In the genomic region with DNA sequence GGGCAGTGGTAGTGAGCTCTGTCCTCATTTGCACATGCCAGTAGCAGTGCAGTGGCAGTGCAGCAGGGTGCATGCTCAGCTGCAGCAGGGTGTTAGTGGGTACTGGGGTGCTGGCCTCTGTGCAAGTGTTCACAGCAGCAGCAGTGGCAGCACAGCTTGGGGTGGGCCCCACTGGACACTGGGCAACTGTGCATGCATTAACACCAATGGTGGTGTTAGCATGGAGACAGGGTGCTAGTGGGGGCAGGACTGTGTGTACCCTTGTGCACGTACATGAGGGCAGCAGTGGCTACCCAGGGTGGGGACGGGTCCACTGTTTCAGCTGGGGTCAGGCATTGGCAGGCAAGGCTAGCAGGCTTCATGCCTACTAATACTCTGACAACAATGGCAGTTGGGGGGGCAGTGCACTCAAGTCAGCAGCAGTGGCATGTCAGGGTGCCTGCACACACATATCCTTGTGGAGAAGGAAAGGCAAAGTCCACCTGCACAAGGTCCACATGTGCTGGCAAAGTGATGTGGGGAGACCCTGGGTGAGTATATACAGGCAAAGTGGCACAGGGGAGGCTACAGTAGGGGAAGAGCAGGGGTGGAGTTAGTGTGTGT, we compare ENCODE assay signal across 1 cellular context.
TF ChIP-seq lines count a peak whose summit lies in the region.

No MANE protein-coding gene starts in this region.

TF ChIP-seq in WTC11, 78 proteins besides CTCF, POLR2A, EP300 and RAD21 (continued from another document):
- TF ChIP-seq, protein P1, sequence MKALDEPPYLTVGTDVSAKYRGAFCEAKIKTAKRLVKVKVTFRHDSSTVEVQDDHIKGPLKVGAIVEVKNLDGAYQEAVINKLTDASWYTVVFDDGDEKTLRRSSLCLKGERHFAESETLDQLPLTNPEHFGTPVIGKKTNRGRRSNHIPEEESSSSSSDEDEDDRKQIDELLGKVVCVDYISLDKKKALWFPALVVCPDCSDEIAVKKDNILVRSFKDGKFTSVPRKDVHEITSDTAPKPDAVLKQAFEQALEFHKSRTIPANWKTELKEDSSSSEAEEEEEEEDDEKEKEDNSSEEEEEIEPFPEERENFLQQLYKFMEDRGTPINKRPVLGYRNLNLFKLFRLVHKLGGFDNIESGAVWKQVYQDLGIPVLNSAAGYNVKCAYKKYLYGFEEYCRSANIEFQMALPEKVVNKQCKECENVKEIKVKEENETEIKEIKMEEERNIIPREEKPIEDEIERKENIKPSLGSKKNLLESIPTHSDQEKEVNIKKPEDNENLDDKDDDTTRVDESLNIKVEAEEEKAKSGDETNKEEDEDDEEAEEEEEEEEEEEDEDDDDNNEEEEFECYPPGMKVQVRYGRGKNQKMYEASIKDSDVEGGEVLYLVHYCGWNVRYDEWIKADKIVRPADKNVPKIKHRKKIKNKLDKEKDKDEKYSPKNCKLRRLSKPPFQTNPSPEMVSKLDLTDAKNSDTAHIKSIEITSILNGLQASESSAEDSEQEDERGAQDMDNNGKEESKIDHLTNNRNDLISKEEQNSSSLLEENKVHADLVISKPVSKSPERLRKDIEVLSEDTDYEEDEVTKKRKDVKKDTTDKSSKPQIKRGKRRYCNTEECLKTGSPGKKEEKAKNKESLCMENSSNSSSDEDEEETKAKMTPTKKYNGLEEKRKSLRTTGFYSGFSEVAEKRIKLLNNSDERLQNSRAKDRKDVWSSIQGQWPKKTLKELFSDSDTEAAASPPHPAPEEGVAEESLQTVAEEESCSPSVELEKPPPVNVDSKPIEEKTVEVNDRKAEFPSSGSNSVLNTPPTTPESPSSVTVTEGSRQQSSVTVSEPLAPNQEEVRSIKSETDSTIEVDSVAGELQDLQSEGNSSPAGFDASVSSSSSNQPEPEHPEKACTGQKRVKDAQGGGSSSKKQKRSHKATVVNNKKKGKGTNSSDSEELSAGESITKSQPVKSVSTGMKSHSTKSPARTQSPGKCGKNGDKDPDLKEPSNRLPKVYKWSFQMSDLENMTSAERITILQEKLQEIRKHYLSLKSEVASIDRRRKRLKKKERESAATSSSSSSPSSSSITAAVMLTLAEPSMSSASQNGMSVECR (CRISPR knock-in tag; IDR thresholded peaks at IDR 0.05; ENCODE audit: borderline replicate concordance), result no peak
- TF ChIP-seq, protein P2, sequence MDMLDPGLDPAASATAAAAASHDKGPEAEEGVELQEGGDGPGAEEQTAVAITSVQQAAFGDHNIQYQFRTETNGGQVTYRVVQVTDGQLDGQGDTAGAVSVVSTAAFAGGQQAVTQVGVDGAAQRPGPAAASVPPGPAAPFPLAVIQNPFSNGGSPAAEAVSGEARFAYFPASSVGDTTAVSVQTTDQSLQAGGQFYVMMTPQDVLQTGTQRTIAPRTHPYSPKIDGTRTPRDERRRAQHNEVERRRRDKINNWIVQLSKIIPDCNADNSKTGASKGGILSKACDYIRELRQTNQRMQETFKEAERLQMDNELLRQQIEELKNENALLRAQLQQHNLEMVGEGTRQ (CRISPR knock-in tag; IDR thresholded peaks at IDR 0.05), result no peak
- TF ChIP-seq FOXK1 (CRISPR knock-in tag; IDR thresholded peaks at IDR 0.05), result no peak
- TF ChIP-seq NR3C1 (CRISPR knock-in tag; conservative IDR thresholded peaks at IDR 0.05; ENCODE audit: low read depth), result no peak
- no peak for TF ChIP-seq ZMAT4 (CRISPR knock-in tag; IDR thresholded peaks at IDR 0.05)
- TF ChIP-seq SOX15 (CRISPR knock-in tag; IDR thresholded peaks at IDR 0.05), result no peak
- TF ChIP-seq FOXP1 (CRISPR knock-in tag; IDR thresholded peaks at IDR 0.05; ENCODE audit: borderline replicate concordance), result no peak
- TF ChIP-seq NR1H2 (CRISPR knock-in tag; IDR thresholded peaks at IDR 0.05), result no peak
- TF ChIP-seq IRF1 (CRISPR knock-in tag; IDR thresholded peaks at IDR 0.05), result no peak
